In the genomic region with DNA sequence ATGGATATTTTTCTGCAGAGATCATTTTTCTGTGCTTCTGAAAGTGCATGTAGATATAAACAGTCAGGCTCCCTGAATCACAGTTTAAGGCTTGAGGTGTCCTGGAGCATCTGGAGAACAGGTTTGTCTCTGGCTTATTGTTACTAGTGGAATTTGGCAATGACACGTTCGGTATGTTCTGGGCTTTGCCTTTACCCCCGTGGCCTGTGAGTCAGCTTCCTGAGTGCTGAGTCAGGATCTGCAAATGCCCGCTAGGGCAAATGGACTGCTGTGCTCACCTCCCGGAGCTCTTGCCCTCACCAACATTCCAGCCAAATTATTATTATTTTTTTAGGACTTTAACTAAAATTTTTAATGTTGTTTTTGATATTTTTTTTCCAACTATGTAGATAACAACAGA, we compare ENCODE assay signal across 8 cellular contexts.
DNase-seq lines count a peak whose midpoint lies in the region; ATAC-seq and TF ChIP-seq lines count a peak whose summit lies in the region.

No MANE protein-coding gene starts in this region.

- no peaks in the 10 kb centered on the region for H3K9me3 ChIP-seq in gastroesophageal sphincter

- H3K27ac ChIP-seq in gastroesophageal sphincter: no peak overlapping the region

- H3K27me3 ChIP-seq in gastroesophageal sphincter: peaks cover 13% of the 10 kb centered on the region

- no peak overlapping the region for H3K4me3 ChIP-seq in gastroesophageal sphincter

- peak; percentile 66 for ATAC-seq in gastroesophageal sphincter
- no peak for ATAC-seq in GM21367 (IDR thresholded peaks at IDR 0.05; ENCODE audit: unreplicated experiment)
- no peak for ATAC-seq in GM19035 (IDR thresholded peaks at IDR 0.05; ENCODE audit: unreplicated experiment)

- DNase-seq in activated T-cell treated with anti-CD3 and anti-CD28 coated beads, Interleukin-2, amount 50 U/mL, for 48 hours: peak; percentile 31 to 34
- no peak for DNase-seq in activated T-cell treated with anti-CD3 and anti-CD28 coated beads, Interleukin-2, amount 50 U/mL, for 1 hour
- peak; percentile 76 for DNase-seq in T1000 (lab: John Stamatoyannopoulos, UW)
- peak; percentile 17 for DNase-seq in stimulated activated CD4-positive, alpha-beta T cell treated with anti-CD3 and anti-CD28 coated beads, Interleukin-4, amount 100 ng/mL, for 24 hours
- DNase-seq in anterior cingulate cortex (lab: John Stamatoyannopoulos, UW): no peak

- 8 to 23% methylated on average over 2 to 5 of the region's 5 CpGs for WGBS in gastroesophageal sphincter (ENCODE audit: low coverage in 1 of 2), 2 donors

- TF ChIP-seq POLR2A in gastroesophageal sphincter (IDR thresholded peaks at IDR 0.05): no peak

- TF ChIP-seq CTCF in gastroesophageal sphincter (IDR thresholded peaks at IDR 0.05): peak in 1 of 4 experiments; percentile 10

- H3K4me1 ChIP-seq in gastroesophageal sphincter: no peaks in the 10 kb centered on the region

- TF ChIP-seq EP300 in gastroesophageal sphincter (IDR thresholded peaks at IDR 0.05): no peak

- no peaks in the 10 kb centered on the region for H3K36me3 ChIP-seq in gastroesophageal sphincter

Comparison
In these comparisons a context has a peak if more than half of its experiments do, and no peak if none do; other contexts are left out.
1. DNase-seq: peak in activated T-cell treated with anti-CD3 and anti-CD28 coated beads, Interleukin-2, amount 50 U/mL, for 48 hours (2 of 2), T1000 (single experiment) and stimulated activated CD4-positive, alpha-beta T cell treated with anti-CD3 and anti-CD28 coated beads, Interleukin-4, amount 100 ng/mL, for 24 hours (single experiment); none in activated T-cell treated with anti-CD3 and anti-CD28 coated beads, Interleukin-2, amount 50 U/mL, for 1 hour (single experiment) and anterior cingulate cortex (0 of 58).